In genomic region chr2:38375711-38376345, GRCh38 we compare ENCODE assay signal across 8 cellular contexts. TPM values are rescaled to one million over a fixed set of nuclear protein-coding genes. Genes with fewer than 3 reads are reported as not detected.
DNase-seq lines count a peak whose midpoint lies in the region; ATAC-seq lines count a peak whose summit lies in the region.

No MANE protein-coding gene starts in this region.

- H3K9me3 Mint-ChIP-seq in stimulated activated memory B cell treated with anti-CD40 and anti-IgM and Interleukin-4, amounts not matched to agents 10 μg/mL and 1 μg/mL and 100 μg/mL, for 72 hours: no peaks in the 10 kb centered on the region

- peaks cover 56% of the 10 kb centered on the region for H3K4me1 Mint-ChIP-seq in stimulated activated memory B cell treated with anti-CD40 and anti-IgM and Interleukin-4, amounts not matched to agents 10 μg/mL and 1 μg/mL and 100 μg/mL, for 72 hours

- DNase-seq in Daoy (ENCODE audit: low read depth): peak; percentile 12
- peak; percentile 59 for DNase-seq in iris pigment epithelial cell (ENCODE audit: low read depth)
- DNase-seq in NCI-H1436 treated with DMSO at 0.1 percent for 48 hours (lab: John Stamatoyannopoulos, UW): no peak
- DNase-seq in activated CD4-positive, CD25-positive, alpha-beta regulatory T cell (lab: John Stamatoyannopoulos, UW): no peak

- peaks cover 2% of the 10 kb centered on the region for H3K36me3 Mint-ChIP-seq in stimulated activated memory B cell treated with anti-CD40 and anti-IgM and Interleukin-4, amounts not matched to agents 10 μg/mL and 1 μg/mL and 100 μg/mL, for 72 hours

- ATAC-seq in HG03521 (IDR thresholded peaks at IDR 0.05; ENCODE audit: unreplicated experiment) (peak; percentile 13), HG02623 (IDR thresholded peaks at IDR 0.05; ENCODE audit: unreplicated experiment) (no peak)
- ATAC-seq in stimulated activated memory B cell treated with anti-CD40 and anti-IgM and Interleukin-4, amounts not matched to agents 10 μg/mL and 1 μg/mL and 100 μg/mL, for 72 hours: no peak

- peak overlapping the region; percentile 88 for H3K27ac Mint-ChIP-seq in stimulated activated memory B cell treated with anti-CD40 and anti-IgM and Interleukin-4, amounts not matched to agents 10 μg/mL and 1 μg/mL and 100 μg/mL, for 72 hours

- peak overlapping the region; percentile 76 for H3K27ac ChIP-seq in angular gyrus (ENCODE audit: low read depth, low read length)

- H3K27me3 Mint-ChIP-seq in stimulated activated memory B cell treated with anti-CD40 and anti-IgM and Interleukin-4, amounts not matched to agents 10 μg/mL and 1 μg/mL and 100 μg/mL, for 72 hours: no peaks in the 10 kb centered on the region

- peak overlapping the region; percentile 88 for H3K4me3 Mint-ChIP-seq in stimulated activated memory B cell treated with anti-CD40 and anti-IgM and Interleukin-4, amounts not matched to agents 10 μg/mL and 1 μg/mL and 100 μg/mL, for 72 hours

RNA-seq across cellular contexts. Expression of gene ATL2, which starts 1.2 kb away (rescaled TPM):
- 132 and 169 TPM in 2 replicates for total RNA-seq in Daoy (2014; rRNA removed; shearing (Covaris generic))

Comparison
In these comparisons a context has a peak if more than half of its experiments do, and no peak if none do; other contexts are left out.
1. DNase-seq: peak in Daoy (single experiment) and iris pigment epithelial cell (single experiment); none in NCI-H1436 treated with DMSO at 0.1 percent for 48 hours (single experiment) and activated CD4-positive, CD25-positive, alpha-beta regulatory T cell (0 of 4).